19 cellular contexts compared by ENCODE assay signal in genomic region chr1:189596197-189596596, GRCh38.
"Had no signal": no experiment of that assay in that cellular context is flagged by ENCODE, and none has a peak within 500 bp of the region (broad histone marks: within the 10 kb centered on the region; RNA-seq: fewer than 3 reads in every experiment).

No MANE protein-coding gene starts in this region.

- H3K27ac Mint-ChIP-seq: dendritic cell treated with granulocyte-macrophage colony-stimulating factor and Interleukin-4, amounts not matched to agents 40 ng/mL and 50 ng/mL, for 4 days; effector memory CD8-positive, alpha-beta T cell; natural killer cell treated with Interleukin-12 subunit alpha and Interleukin-12 subunit beta and Interleukin-15 and Interleukin-18, amount 100 ng/mL, for 72 hours; neural progenitor cell had no signal

- H3K27me3 ChIP-seq: esophagus squamous epithelium, heart right ventricle, neural progenitor cell, ovary, right atrium auricular region had no signal

- H3K9me3 Mint-ChIP-seq: neural progenitor cell had no signal

- H3K36me3 ChIP-seq: esophagus squamous epithelium, heart right ventricle, neural progenitor cell, ovary, right atrium auricular region had no signal

- FAIRE-seq: frontal cortex, kidney, small intestine had no signal

- H3K4me1 Mint-ChIP-seq: neural progenitor cell had no signal

- H3K4me3 ChIP-seq: esophagus squamous epithelium, heart right ventricle, lung, neural progenitor cell, ovary, right atrium auricular region had no signal

- H3K27me3 Mint-ChIP-seq: dendritic cell treated with granulocyte-macrophage colony-stimulating factor and Interleukin-4, amounts not matched to agents 40 ng/mL and 50 ng/mL, for 4 days; effector memory CD8-positive, alpha-beta T cell; natural killer cell treated with Interleukin-12 subunit alpha and Interleukin-12 subunit beta and Interleukin-15 and Interleukin-18, amount 100 ng/mL, for 72 hours had no signal

- DNase-seq: effector memory CD8-positive, alpha-beta T cell; esophagus squamous epithelium; heart right ventricle; kidney; left colon; left ventricle myocardium superior; mesenchymal stem cell; midbrain; nucleus accumbens; ovary; small intestine; stimulated activated CD4-positive, alpha-beta T cell treated with anti-CD3 and anti-CD28 coated beads, Interleukin-12 subunit alpha, Interleukin-12 subunit beta, amount 100 ng/mL, for 4 hours; stimulated activated naive CD4-positive, alpha-beta T cell treated with Interleukin-2 at 50 U/mL for 16 hours had no signal

- ATAC-seq: effector memory CD8-positive, alpha-beta T cell; heart right ventricle; left colon; left ventricle myocardium superior; natural killer cell treated with Interleukin-12 subunit alpha and Interleukin-12 subunit beta and Interleukin-15 and Interleukin-18, amount 100 ng/mL, for 72 hours had no signal

- H3K27ac ChIP-seq: esophagus squamous epithelium, heart right ventricle, neural progenitor cell, ovary, right atrium auricular region had no signal

- H3K9me3 ChIP-seq: ovary, right atrium auricular region had no signal

- H3K4me1 ChIP-seq: esophagus squamous epithelium, heart right ventricle, neural progenitor cell, right atrium auricular region had no signal

- H3K9ac ChIP-seq: neural progenitor cell had no signal

- H2AFZ ChIP-seq: neural progenitor cell had no signal

- H3K4me3 Mint-ChIP-seq: dendritic cell treated with granulocyte-macrophage colony-stimulating factor and Interleukin-4, amounts not matched to agents 40 ng/mL and 50 ng/mL, for 4 days; effector memory CD8-positive, alpha-beta T cell; natural killer cell treated with Interleukin-12 subunit alpha and Interleukin-12 subunit beta and Interleukin-15 and Interleukin-18, amount 100 ng/mL, for 72 hours; neural progenitor cell had no signal

- H3K36me3 Mint-ChIP-seq: neural progenitor cell had no signal

- H3K4me2 ChIP-seq: neural progenitor cell had no signal
